Comparison of ENCODE assay signal across 8 cellular contexts in the genomic region with DNA sequence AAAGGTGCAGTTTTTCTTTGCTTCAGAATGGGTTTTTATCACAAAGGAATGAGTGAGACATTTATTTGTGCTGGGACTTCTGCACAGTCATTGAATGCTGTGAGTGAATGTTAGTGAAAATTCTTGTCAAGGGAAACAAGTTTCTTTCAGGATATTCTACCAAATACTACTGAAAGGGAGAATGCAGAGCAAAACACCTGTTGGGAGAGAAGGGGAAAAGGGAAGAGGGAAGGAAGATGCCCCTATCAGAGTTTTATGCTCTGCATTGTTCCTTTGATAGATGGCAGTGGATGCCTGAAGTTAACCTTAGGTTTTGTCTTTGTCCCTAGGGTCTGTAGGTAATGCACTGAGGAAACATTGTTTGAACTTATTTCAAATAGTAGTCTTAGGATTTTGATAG. TPM values are rescaled to one million over a fixed set of nuclear protein-coding genes. Genes with fewer than 3 reads are reported as not detected.
DNase-seq lines count a peak whose midpoint lies in the region; ATAC-seq and TF ChIP-seq lines count a peak whose summit lies in the region.
"Had no signal": no experiment of that assay in that cellular context is flagged by ENCODE, and none has a peak within 500 bp of the region (broad histone marks: within the 10 kb centered on the region; RNA-seq: fewer than 3 reads in every experiment).

No MANE protein-coding gene starts in this region.

- peak overlapping the region; percentile 83 for H3K27ac Mint-ChIP-seq in CD8-positive, alpha-beta T cell
- peak overlapping the region; percentile 98 for H3K27ac Mint-ChIP-seq in mesothelial cell of epicardium

- peaks cover 64% of the 10 kb centered on the region for H3K4me1 Mint-ChIP-seq in CD8-positive, alpha-beta T cell (ENCODE audit: low read depth)
- peaks cover 29% of the 10 kb centered on the region for H3K4me1 Mint-ChIP-seq in mesothelial cell of epicardium

- no peaks in the 10 kb centered on the region for H3K9me3 ChIP-seq in CD8-positive, alpha-beta T cell (ENCODE audit: low read length)

- H3K27ac ChIP-seq in CD8-positive, alpha-beta T cell (ENCODE audit: low read depth, low read length), result no peak overlapping the region

- H3K4me1 ChIP-seq in CD8-positive, alpha-beta T cell (ENCODE audit: insufficient read depth, low read length), result peaks cover 64% of the 10 kb centered on the region

- H3K9me3 Mint-ChIP-seq in CD8-positive, alpha-beta T cell, result no peaks in the 10 kb centered on the region
- no peaks in the 10 kb centered on the region for H3K9me3 Mint-ChIP-seq in mesothelial cell of epicardium

- H3K27me3 ChIP-seq in CD8-positive, alpha-beta T cell (ENCODE audit: insufficient read depth, low read length), result no peaks in the 10 kb centered on the region

- no peak for DNase-seq in CD8-positive, alpha-beta T cell
- DNase-seq in mesothelial cell of epicardium (ENCODE audit: low spot score in 2 of 2, unreplicated experiment in 2 of 2), result no peak
- DNase-seq in SHP77 (lab: John Stamatoyannopoulos, UW), result no peak
- DNase-seq in NAMALWA (ENCODE audit: low spot score), result no peak
- no peak for DNase-seq in RPMI8226
- DNase-seq: cerebellar nuclear complex, HCEC 1CT had no signal

- no peak for ATAC-seq in CD8-positive, alpha-beta T cell

- no peak for TF ChIP-seq CTCF in CD8-positive, alpha-beta T cell (IDR thresholded peaks at IDR 0.05)
- TF ChIP-seq CTCF in WI38 (IDR thresholded peaks at IDR 0.05; ENCODE audit: low read depth, low read length) (no peak), mesothelial cell of epicardium (IDR thresholded peaks at IDR 0.05; ENCODE audit: unreplicated experiment) (no peak)

- peaks cover 5% of the 10 kb centered on the region for H3K36me3 ChIP-seq in CD8-positive, alpha-beta T cell (ENCODE audit: insufficient read depth, low read length)

- CTCF ChIA-PET in CD8-positive, alpha-beta T cell (lab: Charles Lee), result interaction anchor here (1.2 to 1.4 kb wide), 3 partner anchors 14 to 65 kb away, joined by 4 to 5 read pairs (median 4); partner anchors contain the start of genes MYO19 and PIGW

- no peaks in the 10 kb centered on the region for H3K27me3 Mint-ChIP-seq in CD8-positive, alpha-beta T cell (ENCODE audit: low read depth)
- no peaks in the 10 kb centered on the region for H3K27me3 Mint-ChIP-seq in mesothelial cell of epicardium (ENCODE audit: low read depth)

- H3K4me3 ChIP-seq in CD8-positive, alpha-beta T cell (ENCODE audit: low read depth, low read length), result peak overlapping the region; percentile 66
- H3K4me3 ChIP-seq in WI38 (ENCODE audit: low read depth, low read length), result peak overlapping the region; percentile 83

- POLR2A ChIA-PET in CD8-positive, alpha-beta T cell (lab: Charles Lee), result interaction anchor here (2.7 to 5.3 kb wide), 2 partner anchors 13 to 54 kb away, joined by 23 to 72 read pairs; partner anchors contain the start of genes MRM1, MYO19 and PIGW

- H3K4me3 Mint-ChIP-seq in CD8-positive, alpha-beta T cell, result peak overlapping the region; percentile 51
- peak overlapping the region; percentile 7 for H3K4me3 Mint-ChIP-seq in mesothelial cell of epicardium

- intact Hi-C loops in CD8-positive, alpha-beta T cell (cut with DNase I, micrococcal nuclease), result loop anchor here in 1 of 2 experiments (5.0 kb wide), 1 partner anchor 400 kb away; the partner anchor contains the start of gene AATF

- H3K36me3 Mint-ChIP-seq in CD8-positive, alpha-beta T cell, result peaks cover 25% of the 10 kb centered on the region
- H3K36me3 Mint-ChIP-seq in mesothelial cell of epicardium, result peaks cover 2% of the 10 kb centered on the region

RNA-seq across cellular contexts. Expression of gene GGNBP2, which starts 3.1 kb away (rescaled TPM):
- total RNA-seq in CD8-positive, alpha-beta T cell, result 100 to 1,000 TPM; 185 to 193 TPM
- 67.5 to 71.2 TPM (median 69.8 TPM) in 3 replicates for total RNA-seq in mesothelial cell of epicardium

RNA-seq across cellular contexts. Expression of gene PIGW, which starts 13.0 kb away (rescaled TPM):
- total RNA-seq in CD8-positive, alpha-beta T cell, result 1 to 10 TPM; 2.3 to 3.4 TPM
- total RNA-seq in mesothelial cell of epicardium, result 8.8 to 10.0 TPM (median 9.3 TPM) in 3 replicates

RNA-seq across cellular contexts. Expression of gene MYO19, which starts 13.1 kb away (rescaled TPM):
- 10 to 100 TPM; 55.9 to 57.7 TPM for total RNA-seq in CD8-positive, alpha-beta T cell
- total RNA-seq in mesothelial cell of epicardium, result 77.3 to 82.8 TPM (median 82.4 TPM) in 3 replicates

RNA-seq across cellular contexts. Expression of gene DHRS11, which starts 43.9 kb away (rescaled TPM):
- total RNA-seq in CD8-positive, alpha-beta T cell, result 1 to 10 TPM; 1.7 to 2.6 TPM
- total RNA-seq in mesothelial cell of epicardium, result 14.9 to 17.3 TPM (median 15.0 TPM) in 3 replicates

RNA-seq across cellular contexts. Expression of gene MRM1, which starts 53.6 kb away (rescaled TPM):
- total RNA-seq in CD8-positive, alpha-beta T cell, result 1 to 10 TPM; 1.4 TPM
- total RNA-seq in mesothelial cell of epicardium, result 5.1 to 5.6 TPM (median 5.4 TPM) in 3 replicates
